ENCODE assay signal across 8 cellular contexts in the genomic region with DNA sequence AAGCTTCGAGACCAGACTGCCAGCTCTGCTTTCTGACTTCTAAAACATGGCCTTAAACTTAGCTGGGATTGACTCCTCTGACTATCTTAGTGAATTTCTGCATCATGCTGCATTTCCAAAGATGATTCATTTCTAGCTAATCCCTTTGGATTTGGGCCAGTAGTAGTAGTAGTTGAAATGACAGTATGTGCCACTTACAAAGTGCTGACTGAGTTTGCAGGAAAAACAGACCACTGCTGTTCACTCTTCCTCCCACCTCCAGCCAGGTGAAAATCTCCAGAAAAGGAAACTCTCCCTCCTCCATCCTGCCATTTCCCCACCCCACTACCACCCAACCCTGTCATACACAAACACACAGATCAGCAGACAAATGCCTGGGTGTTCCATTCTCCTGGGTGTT. TPM values are rescaled to one million over a fixed set of nuclear protein-coding genes. Genes with fewer than 3 reads are reported as not detected.
DNase-seq lines count a peak whose midpoint lies in the region; ATAC-seq and TF ChIP-seq lines count a peak whose summit lies in the region.

No MANE protein-coding gene starts in this region.

- H3K4me1 Mint-ChIP-seq in GM23338, result peaks cover 49% of the 10 kb centered on the region

- peak overlapping the region; percentile 64 for H3K9ac ChIP-seq in skeletal muscle satellite cell (ENCODE audit: low read depth, low read length)

- H3K4me3 Mint-ChIP-seq in GM23338, result no peak overlapping the region; the same call in 2 of the 3 replicates

- H3K27ac ChIP-seq in GM23338 (ENCODE audit: low read depth) (peak overlapping the region; percentile 48), SJSA1 (peak overlapping the region; percentile 88)

- H3K9me3 Mint-ChIP-seq in GM23338, result no peaks in the 10 kb centered on the region; the same call in 2 of the 3 replicates

- H3K27me3 Mint-ChIP-seq in GM23338 (ENCODE audit: insufficient read depth, low read depth, poor library complexity), result no peaks in the 10 kb centered on the region

- no peak for TF ChIP-seq CTCF in GM23338 (conservative IDR thresholded peaks at IDR 0.05; ENCODE audit: low read depth in 2 of 2)
- TF ChIP-seq CTCF in foreskin fibroblast (IDR thresholded peaks at IDR 0.05; ENCODE audit: low read depth, low read length), result no peak

- no peaks in the 10 kb centered on the region for H3K79me2 ChIP-seq in GM23338 (replicated peaks; ENCODE audit: insufficient read depth)

- H3K9me3 ChIP-seq in SJSA1 (replicated peaks) (no peaks in the 10 kb centered on the region; the same call in 1 of the 2 replicates), skeletal muscle satellite cell (replicated peaks; ENCODE audit: low read length) (no peaks in the 10 kb centered on the region)

- no peaks in the 10 kb centered on the region for H3K9me2 ChIP-seq in GM23338 (ENCODE audit: insufficient read depth)

- H3K36me3 ChIP-seq in GM23338 (ENCODE audit: insufficient read depth), result no peaks in the 10 kb centered on the region
- H3K36me3 ChIP-seq in SJSA1, result no peaks in the 10 kb centered on the region
- H3K36me3 ChIP-seq in skeletal muscle satellite cell (ENCODE audit: insufficient read depth, low read length), result no peaks in the 10 kb centered on the region

- H3K4me3 ChIP-seq in GM23338, result no peak overlapping the region
- H3K4me3 ChIP-seq in SJSA1, result no peak overlapping the region
- H3K4me3 ChIP-seq in foreskin fibroblast (ENCODE audit: low read depth in 1 of 2, low read length in 2 of 2), result no peak overlapping the region
- H3K4me3 ChIP-seq in skeletal muscle satellite cell (ENCODE audit: low read length), result peak overlapping the region; percentile 44

- peak overlapping the region; percentile 77 for H2AFZ ChIP-seq in GM23338

- H3K27me3 ChIP-seq in GM23338 (ENCODE audit: insufficient read depth) (no peaks in the 10 kb centered on the region), SJSA1 (replicated peaks) (no peaks in the 10 kb centered on the region), skeletal muscle satellite cell (ENCODE audit: control insufficient read depth, insufficient read depth, low read length) (no peaks in the 10 kb centered on the region)

- no peaks in the 10 kb centered on the region; the same call in 1 of the 2 replicates for H3F3A ChIP-seq in GM23338 (replicated peaks; ENCODE audit: low read depth)

- H3K4me1 ChIP-seq in GM23338 (ENCODE audit: insufficient read depth) (peaks cover 51% of the 10 kb centered on the region), SJSA1 (replicated peaks) (peaks cover 22% of the 10 kb centered on the region), skeletal muscle satellite cell (ENCODE audit: control insufficient read depth, insufficient read depth, low read length) (peaks cover 21% of the 10 kb centered on the region)

- ATAC-seq in GM23338 (no peak; the same call in 2 of the 3 replicates), HG03108 (IDR thresholded peaks at IDR 0.05; ENCODE audit: unreplicated experiment) (no peak)

- peak overlapping the region; percentile 85 for H3K27ac Mint-ChIP-seq in GM23338

- H4K20me1 ChIP-seq in GM23338 (replicated peaks; ENCODE audit: insufficient read depth), result no peaks in the 10 kb centered on the region

- peaks cover 5% of the 10 kb centered on the region; the same call in 1 of the 3 replicates for H3K36me3 Mint-ChIP-seq in GM23338 (ENCODE audit: low read depth)

- H3K4me2 ChIP-seq in GM23338 (peak overlapping the region; percentile 40), skeletal muscle satellite cell (ENCODE audit: low read length) (peak overlapping the region; percentile 80)

- no peak for DNase-seq in GM23338 (ENCODE audit: low spot score)
- peak in 1 of 2 experiments; percentile 75 for DNase-seq in SJSA1 (ENCODE audit: low read depth in 1 of 2, low spot score in 2 of 2)
- DNase-seq in foreskin fibroblast, result peak; percentile 79 to 90
- DNase-seq in stimulated activated naive CD4-positive, alpha-beta T cell (lab: John Stamatoyannopoulos, UW), result no peak
- no peak for DNase-seq in stimulated activated CD4-positive, alpha-beta T cell treated with anti-CD3 and anti-CD28 coated beads, Interleukin-2, amount 100 ng/mL, for 24 hours
- DNase-seq in cerebellar cortex (ENCODE audit: low spot score), result no peak

TF ChIP-seq in GM23338, 12 proteins besides CTCF, POLR2A, EP300 and RAD21:
- no peak for TF ChIP-seq CREB1 (CRISPR knock-in tag; IDR thresholded peaks at IDR 0.05; ENCODE audit: low read depth)

RNA-seq across cellular contexts. Expression of gene SSX2IP, which starts 8.5 kb away (rescaled TPM):
- total RNA-seq in GM23338 (2014; rRNA removed; shearing (Covaris generic)), result 27.5 and 28.4 TPM in 2 replicates
- 20.1 and 23.2 TPM in 2 replicates for polyA plus RNA-seq in GM23338 (2016; fragmentation: Nextera tagmentation; extraction: Ambion mirVana)
- 10.7 and 14.0 TPM in 2 replicates for total RNA-seq in SJSA1 (2014; rRNA removed; shearing (Covaris generic))
- 6.6 and 10.4 TPM in 2 replicates for total RNA-seq in skeletal muscle satellite cell (2012; rRNA removed)

Comparison
In these comparisons a context has a peak if more than half of its experiments do, and no peak if none do; other contexts are left out.
1. DNase-seq: peak in foreskin fibroblast (2 of 2); none in GM23338 (single experiment), stimulated activated naive CD4-positive, alpha-beta T cell (0 of 6), stimulated activated CD4-positive, alpha-beta T cell treated with anti-CD3 and anti-CD28 coated beads, Interleukin-2, amount 100 ng/mL, for 24 hours (0 of 2) and cerebellar cortex (single experiment).